Comparison of ENCODE assay signal across 26 cellular contexts in the genomic region with DNA sequence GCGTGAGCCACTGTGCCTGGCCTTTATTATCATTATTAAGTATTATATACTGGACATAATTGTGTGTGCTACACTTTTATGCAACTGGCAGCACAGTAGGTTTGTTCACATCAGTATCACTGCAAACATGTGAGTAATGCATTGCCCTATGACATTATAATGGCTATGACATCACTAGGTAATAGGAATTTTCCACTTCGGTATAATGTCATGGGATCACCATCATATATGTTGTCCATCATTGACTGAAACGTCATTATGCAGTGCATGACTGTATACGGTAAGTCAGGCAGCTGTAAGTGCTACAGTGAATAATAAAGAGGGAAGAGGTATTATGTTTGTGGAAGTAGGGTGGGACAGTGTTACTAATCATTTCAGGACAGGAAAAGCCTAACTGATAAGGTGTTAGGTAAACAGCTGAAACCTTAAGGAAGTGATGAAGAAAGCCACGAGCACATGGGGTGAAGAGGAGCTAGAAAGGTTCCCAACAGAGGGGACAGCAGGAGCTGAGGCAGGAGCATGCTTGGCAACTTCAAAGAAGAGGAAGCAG.
"Had no signal": no experiment of that assay in that cellular context is flagged by ENCODE, and none has a peak within 500 bp of the region (broad histone marks: within the 10 kb centered on the region; RNA-seq: fewer than 3 reads in every experiment).

No MANE protein-coding gene starts in this region.

- FAIRE-seq: endothelial cell of umbilical vein, kidney had no signal

- H3K27ac ChIP-seq: colonic mucosa, hepatocyte, psoas muscle, spleen, tibial artery, upper lobe of left lung, uterus had no signal

- H3K4me2 ChIP-seq: hepatocyte had no signal

- H3K27me3 Mint-ChIP-seq: stimulated activated memory B cell treated with anti-CD40 and anti-IgM and Interleukin-4, amounts not matched to agents 10 μg/mL and 1 μg/mL and 100 μg/mL, for 72 hours; stimulated activated naive CD8-positive, alpha-beta T cell treated with anti-CD3 and anti-CD28 coated beads, Interleukin-15, Interleukin-2, amounts not matched to agents 100 ng/mL and 50 ng/mL, for 24 hours had no signal

- H3K27me3 ChIP-seq: colonic mucosa, hepatocyte, spleen, tibial artery, upper lobe of left lung, uterus had no signal

- H3K9me3 ChIP-seq: colonic mucosa, psoas muscle, tibial artery, upper lobe of left lung, uterus had no signal

- H3K27ac Mint-ChIP-seq: naive B cell; nephron progenitor cell; stimulated activated memory B cell treated with anti-CD40 and anti-IgM and Interleukin-4, amounts not matched to agents 10 μg/mL and 1 μg/mL and 100 μg/mL, for 72 hours; stimulated activated naive CD8-positive, alpha-beta T cell treated with anti-CD3 and anti-CD28 coated beads, Interleukin-15, Interleukin-2, amounts not matched to agents 100 ng/mL and 50 ng/mL, for 24 hours had no signal

- DNase-seq: colonic mucosa; dermis blood vessel endothelial cell; erythroblast; foreskin melanocyte; head of caudate nucleus; kidney; left cardiac atrium; left ventricle myocardium superior; midbrain; naive B cell; nephron progenitor cell; psoas muscle; retina; spleen; stimulated activated CD4-positive, alpha-beta T cell treated with anti-CD3 and anti-CD28 coated beads, Interleukin-15, amount 100 ng/mL, for 24 hours; stimulated activated CD4-positive, alpha-beta T cell treated with anti-CD3 and anti-CD28 coated beads, Interleukin-1b, Interleukin-23, amount 100 ng/mL, for 48 hours; stimulated activated CD4-positive, alpha-beta T cell treated with anti-CD3 and anti-CD28 coated beads, Interleukin-4, amount 100 ng/mL, for 24 hours; tibial artery; upper lobe of left lung; uterus had no signal

- H3K4me1 Mint-ChIP-seq: naive B cell; nephron progenitor cell; stimulated activated memory B cell treated with anti-CD40 and anti-IgM and Interleukin-4, amounts not matched to agents 10 μg/mL and 1 μg/mL and 100 μg/mL, for 72 hours had no signal

- ATAC-seq: left cardiac atrium; left ventricle myocardium superior; psoas muscle; sciatic nerve; stimulated activated memory B cell treated with anti-CD40 and anti-IgM and Interleukin-4, amounts not matched to agents 10 μg/mL and 1 μg/mL and 100 μg/mL, for 72 hours had no signal

- H3K79me2 ChIP-seq: hepatocyte had no signal

- H3K9me3 Mint-ChIP-seq: nephron progenitor cell had no signal

- H2AFZ ChIP-seq: hepatocyte had no signal

- H3K4me3 ChIP-seq: colonic mucosa, hepatocyte, lung, psoas muscle, spleen, tibial artery, upper lobe of left lung, uterus had no signal

- H3K4me3 Mint-ChIP-seq: naive B cell; nephron progenitor cell; stimulated activated memory B cell treated with anti-CD40 and anti-IgM and Interleukin-4, amounts not matched to agents 10 μg/mL and 1 μg/mL and 100 μg/mL, for 72 hours; stimulated activated naive CD8-positive, alpha-beta T cell treated with anti-CD3 and anti-CD28 coated beads, Interleukin-15, Interleukin-2, amounts not matched to agents 100 ng/mL and 50 ng/mL, for 24 hours had no signal

- H3K4me1 ChIP-seq: colonic mucosa, psoas muscle, spleen, tibial artery, upper lobe of left lung, uterus had no signal

- H3K36me3 Mint-ChIP-seq: naive B cell; stimulated activated memory B cell treated with anti-CD40 and anti-IgM and Interleukin-4, amounts not matched to agents 10 μg/mL and 1 μg/mL and 100 μg/mL, for 72 hours had no signal

- H3K36me3 ChIP-seq: colonic mucosa, spleen, tibial artery, upper lobe of left lung, uterus had no signal
